ENCODE assay signal across 1 cellular context in the genomic region with DNA sequence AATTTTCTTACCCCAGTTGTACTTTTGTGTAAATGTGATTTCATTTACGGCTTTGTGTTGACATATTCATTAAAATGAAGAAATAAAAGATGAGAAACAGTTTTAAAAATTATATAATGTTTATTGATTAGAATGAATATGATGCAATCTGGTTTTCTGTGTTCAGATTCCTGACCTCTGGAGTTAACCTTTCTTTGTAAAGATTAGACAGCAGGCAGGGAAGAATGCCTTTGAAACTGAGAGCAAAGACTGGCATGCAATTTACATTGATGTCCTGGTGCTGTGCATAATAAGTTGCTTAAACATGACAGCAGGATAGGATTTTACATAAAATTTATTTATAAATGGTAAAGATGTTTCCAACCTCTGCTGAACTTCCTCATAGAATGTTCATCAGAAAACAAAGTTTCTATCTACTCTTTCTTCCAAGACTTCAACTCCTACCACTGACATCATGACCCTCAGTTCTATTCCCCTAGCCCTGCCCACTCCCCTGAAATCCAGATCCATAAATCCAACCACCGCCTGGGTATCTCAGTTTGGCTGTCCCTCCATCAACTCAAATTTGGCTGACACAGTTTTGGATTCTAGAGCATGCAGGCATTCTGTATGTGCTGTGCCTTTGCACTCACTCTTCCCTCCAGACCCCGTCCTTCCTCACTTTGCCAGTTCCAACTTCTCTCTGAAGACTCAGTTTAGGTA.
TF ChIP-seq lines count a peak whose summit lies in the region.

No MANE protein-coding gene starts in this region.

TF ChIP-seq in HepG2, 621 proteins besides CTCF, POLR2A, EP300 and RAD21 (continued from another document and continues in another):
- TF ChIP-seq, protein P1, sequence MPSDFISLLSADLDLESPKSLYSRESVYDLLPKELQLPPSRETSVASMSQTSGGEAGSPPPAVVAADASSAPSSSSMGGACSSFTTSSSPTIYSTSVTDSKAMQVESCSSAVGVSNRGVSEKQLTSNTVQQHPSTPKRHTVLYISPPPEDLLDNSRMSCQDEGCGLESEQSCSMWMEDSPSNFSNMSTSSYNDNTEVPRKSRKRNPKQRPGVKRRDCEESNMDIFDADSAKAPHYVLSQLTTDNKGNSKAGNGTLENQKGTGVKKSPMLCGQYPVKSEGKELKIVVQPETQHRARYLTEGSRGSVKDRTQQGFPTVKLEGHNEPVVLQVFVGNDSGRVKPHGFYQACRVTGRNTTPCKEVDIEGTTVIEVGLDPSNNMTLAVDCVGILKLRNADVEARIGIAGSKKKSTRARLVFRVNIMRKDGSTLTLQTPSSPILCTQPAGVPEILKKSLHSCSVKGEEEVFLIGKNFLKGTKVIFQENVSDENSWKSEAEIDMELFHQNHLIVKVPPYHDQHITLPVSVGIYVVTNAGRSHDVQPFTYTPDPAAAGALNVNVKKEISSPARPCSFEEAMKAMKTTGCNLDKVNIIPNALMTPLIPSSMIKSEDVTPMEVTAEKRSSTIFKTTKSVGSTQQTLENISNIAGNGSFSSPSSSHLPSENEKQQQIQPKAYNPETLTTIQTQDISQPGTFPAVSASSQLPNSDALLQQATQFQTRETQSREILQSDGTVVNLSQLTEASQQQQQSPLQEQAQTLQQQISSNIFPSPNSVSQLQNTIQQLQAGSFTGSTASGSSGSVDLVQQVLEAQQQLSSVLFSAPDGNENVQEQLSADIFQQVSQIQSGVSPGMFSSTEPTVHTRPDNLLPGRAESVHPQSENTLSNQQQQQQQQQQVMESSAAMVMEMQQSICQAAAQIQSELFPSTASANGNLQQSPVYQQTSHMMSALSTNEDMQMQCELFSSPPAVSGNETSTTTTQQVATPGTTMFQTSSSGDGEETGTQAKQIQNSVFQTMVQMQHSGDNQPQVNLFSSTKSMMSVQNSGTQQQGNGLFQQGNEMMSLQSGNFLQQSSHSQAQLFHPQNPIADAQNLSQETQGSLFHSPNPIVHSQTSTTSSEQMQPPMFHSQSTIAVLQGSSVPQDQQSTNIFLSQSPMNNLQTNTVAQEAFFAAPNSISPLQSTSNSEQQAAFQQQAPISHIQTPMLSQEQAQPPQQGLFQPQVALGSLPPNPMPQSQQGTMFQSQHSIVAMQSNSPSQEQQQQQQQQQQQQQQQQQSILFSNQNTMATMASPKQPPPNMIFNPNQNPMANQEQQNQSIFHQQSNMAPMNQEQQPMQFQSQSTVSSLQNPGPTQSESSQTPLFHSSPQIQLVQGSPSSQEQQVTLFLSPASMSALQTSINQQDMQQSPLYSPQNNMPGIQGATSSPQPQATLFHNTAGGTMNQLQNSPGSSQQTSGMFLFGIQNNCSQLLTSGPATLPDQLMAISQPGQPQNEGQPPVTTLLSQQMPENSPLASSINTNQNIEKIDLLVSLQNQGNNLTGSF (CRISPR knock-in tag; IDR thresholded peaks at IDR 0.05) = no peak
- TF ChIP-seq ZNF570 (CRISPR knock-in tag; IDR thresholded peaks at IDR 0.05; ENCODE audit: borderline replicate concordance) (no peak), ZNF577 (CRISPR knock-in tag; IDR thresholded peaks at IDR 0.05; ENCODE audit: borderline replicate concordance, low read depth) (no peak), ZNF678 (CRISPR knock-in tag; IDR thresholded peaks at IDR 0.05) (no peak), RNF2 (conservative IDR thresholded peaks at IDR 0.05; ENCODE audit: low read depth) (no peak), ZNF878 (CRISPR knock-in tag; IDR thresholded peaks at IDR 0.05) (0 out of 2 replicates have a peak, but pooled peaks have one; percentile 41), SCMH1 (CRISPR knock-in tag; IDR thresholded peaks at IDR 0.05; ENCODE audit: borderline replicate concordance) (no peak), ZNF510 (CRISPR knock-in tag; IDR thresholded peaks at IDR 0.05; ENCODE audit: low read depth) (no peak), MYNN (CRISPR knock-in tag; IDR thresholded peaks at IDR 0.05; ENCODE audit: low read depth) (no peak), PPARG (CRISPR knock-in tag; conservative IDR thresholded peaks at IDR 0.05) (no peak), FOXA3 (CRISPR knock-in tag; IDR thresholded peaks at IDR 0.05) (peak; percentile 61), ARNTL (CRISPR knock-in tag; IDR thresholded peaks at IDR 0.05) (no peak), CENPT (CRISPR knock-in tag; IDR thresholded peaks at IDR 0.05; ENCODE audit: low read depth) (no peak), ZNF850 (CRISPR knock-in tag; conservative IDR thresholded peaks at IDR 0.05) (no peak), DNMT1 (CRISPR knock-in tag; IDR thresholded peaks at IDR 0.05) (no peak), SMARCC2 (IDR thresholded peaks at IDR 0.05) (no peak), MTF2 (CRISPR knock-in tag; IDR thresholded peaks at IDR 0.05; ENCODE audit: borderline replicate concordance) (no peak), LCORL (IDR thresholded peaks at IDR 0.05) (no peak), LCORL (CRISPR knock-in tag; IDR thresholded peaks at IDR 0.05) (no peak), SMYD3 (CRISPR knock-in tag; IDR thresholded peaks at IDR 0.05) (no peak), TRIM24 (CRISPR knock-in tag; IDR thresholded peaks at IDR 0.05) (no peak), ZNF24 (IDR thresholded peaks at IDR 0.05) (peak; percentile 40; the same call in 1 of the 2 replicates), ZNF556 (CRISPR knock-in tag; IDR thresholded peaks at IDR 0.05; ENCODE audit: borderline replicate concordance) (no peak), NPAS2 (CRISPR knock-in tag; IDR thresholded peaks at IDR 0.05; ENCODE audit: borderline replicate concordance) (no peak), RARG (CRISPR knock-in tag; IDR thresholded peaks at IDR 0.05; ENCODE audit: low read depth) (no peak), TAF1 (CRISPR knock-in tag; IDR thresholded peaks at IDR 0.05) (0 out of 2 replicates have a peak, but pooled peaks have one; percentile 7)
- TF ChIP-seq, protein P2, sequence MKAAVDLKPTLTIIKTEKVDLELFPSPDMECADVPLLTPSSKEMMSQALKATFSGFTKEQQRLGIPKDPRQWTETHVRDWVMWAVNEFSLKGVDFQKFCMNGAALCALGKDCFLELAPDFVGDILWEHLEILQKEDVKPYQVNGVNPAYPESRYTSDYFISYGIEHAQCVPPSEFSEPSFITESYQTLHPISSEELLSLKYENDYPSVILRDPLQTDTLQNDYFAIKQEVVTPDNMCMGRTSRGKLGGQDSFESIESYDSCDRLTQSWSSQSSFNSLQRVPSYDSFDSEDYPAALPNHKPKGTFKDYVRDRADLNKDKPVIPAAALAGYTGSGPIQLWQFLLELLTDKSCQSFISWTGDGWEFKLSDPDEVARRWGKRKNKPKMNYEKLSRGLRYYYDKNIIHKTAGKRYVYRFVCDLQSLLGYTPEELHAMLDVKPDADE (CRISPR knock-in tag; IDR thresholded peaks at IDR 0.05) = no peak
- TF ChIP-seq, protein P3, sequence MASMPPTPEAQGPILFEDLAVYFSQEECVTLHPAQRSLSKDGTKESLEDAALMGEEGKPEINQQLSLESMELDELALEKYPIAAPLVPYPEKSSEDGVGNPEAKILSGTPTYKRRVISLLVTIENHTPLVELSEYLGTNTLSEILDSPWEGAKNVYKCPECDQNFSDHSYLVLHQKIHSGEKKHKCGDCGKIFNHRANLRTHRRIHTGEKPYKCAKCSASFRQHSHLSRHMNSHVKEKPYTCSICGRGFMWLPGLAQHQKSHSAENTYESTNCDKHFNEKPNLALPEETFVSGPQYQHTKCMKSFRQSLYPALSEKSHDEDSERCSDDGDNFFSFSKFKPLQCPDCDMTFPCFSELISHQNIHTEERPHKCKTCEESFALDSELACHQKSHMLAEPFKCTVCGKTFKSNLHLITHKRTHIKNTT (CRISPR knock-in tag; IDR thresholded peaks at IDR 0.05) = no peak
- TF ChIP-seq, protein P4, sequence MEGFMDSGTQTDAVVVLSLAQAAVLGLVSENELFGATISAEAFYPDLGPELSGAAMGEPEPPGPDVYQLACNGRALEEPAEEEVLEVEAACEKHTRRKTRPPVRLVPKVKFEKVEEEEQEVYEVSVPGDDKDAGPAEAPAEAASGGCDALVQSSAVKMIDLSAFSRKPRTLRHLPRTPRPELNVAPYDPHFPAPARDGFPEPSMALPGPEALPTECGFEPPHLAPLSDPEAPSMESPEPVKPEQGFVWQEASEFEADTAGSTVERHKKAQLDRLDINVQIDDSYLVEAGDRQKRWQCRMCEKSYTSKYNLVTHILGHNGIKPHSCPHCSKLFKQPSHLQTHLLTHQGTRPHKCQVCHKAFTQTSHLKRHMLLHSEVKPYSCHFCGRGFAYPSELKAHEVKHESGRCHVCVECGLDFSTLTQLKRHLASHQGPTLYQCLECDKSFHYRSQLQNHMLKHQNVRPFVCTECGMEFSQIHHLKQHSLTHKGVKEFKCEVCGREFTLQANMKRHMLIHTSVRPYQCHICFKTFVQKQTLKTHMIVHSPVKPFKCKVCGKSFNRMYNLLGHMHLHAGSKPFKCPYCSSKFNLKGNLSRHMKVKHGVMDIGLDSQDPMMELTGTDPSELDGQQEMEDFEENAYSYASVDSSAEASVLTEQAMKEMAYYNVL (CRISPR knock-in tag; IDR thresholded peaks at IDR 0.05; ENCODE audit: borderline replicate concordance) = 0 out of 2 replicates have a peak, but pooled peaks have one; percentile 18
- TF ChIP-seq, protein P5, sequence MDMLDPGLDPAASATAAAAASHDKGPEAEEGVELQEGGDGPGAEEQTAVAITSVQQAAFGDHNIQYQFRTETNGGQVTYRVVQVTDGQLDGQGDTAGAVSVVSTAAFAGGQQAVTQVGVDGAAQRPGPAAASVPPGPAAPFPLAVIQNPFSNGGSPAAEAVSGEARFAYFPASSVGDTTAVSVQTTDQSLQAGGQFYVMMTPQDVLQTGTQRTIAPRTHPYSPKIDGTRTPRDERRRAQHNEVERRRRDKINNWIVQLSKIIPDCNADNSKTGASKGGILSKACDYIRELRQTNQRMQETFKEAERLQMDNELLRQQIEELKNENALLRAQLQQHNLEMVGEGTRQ (IDR thresholded peaks at IDR 0.05; ENCODE audit: low read depth, low read length) = no peak
- TF ChIP-seq, protein P5 (CRISPR knock-in tag; IDR thresholded peaks at IDR 0.05; ENCODE audit: borderline replicate concordance) = no peak
- TF ChIP-seq, protein P6, sequence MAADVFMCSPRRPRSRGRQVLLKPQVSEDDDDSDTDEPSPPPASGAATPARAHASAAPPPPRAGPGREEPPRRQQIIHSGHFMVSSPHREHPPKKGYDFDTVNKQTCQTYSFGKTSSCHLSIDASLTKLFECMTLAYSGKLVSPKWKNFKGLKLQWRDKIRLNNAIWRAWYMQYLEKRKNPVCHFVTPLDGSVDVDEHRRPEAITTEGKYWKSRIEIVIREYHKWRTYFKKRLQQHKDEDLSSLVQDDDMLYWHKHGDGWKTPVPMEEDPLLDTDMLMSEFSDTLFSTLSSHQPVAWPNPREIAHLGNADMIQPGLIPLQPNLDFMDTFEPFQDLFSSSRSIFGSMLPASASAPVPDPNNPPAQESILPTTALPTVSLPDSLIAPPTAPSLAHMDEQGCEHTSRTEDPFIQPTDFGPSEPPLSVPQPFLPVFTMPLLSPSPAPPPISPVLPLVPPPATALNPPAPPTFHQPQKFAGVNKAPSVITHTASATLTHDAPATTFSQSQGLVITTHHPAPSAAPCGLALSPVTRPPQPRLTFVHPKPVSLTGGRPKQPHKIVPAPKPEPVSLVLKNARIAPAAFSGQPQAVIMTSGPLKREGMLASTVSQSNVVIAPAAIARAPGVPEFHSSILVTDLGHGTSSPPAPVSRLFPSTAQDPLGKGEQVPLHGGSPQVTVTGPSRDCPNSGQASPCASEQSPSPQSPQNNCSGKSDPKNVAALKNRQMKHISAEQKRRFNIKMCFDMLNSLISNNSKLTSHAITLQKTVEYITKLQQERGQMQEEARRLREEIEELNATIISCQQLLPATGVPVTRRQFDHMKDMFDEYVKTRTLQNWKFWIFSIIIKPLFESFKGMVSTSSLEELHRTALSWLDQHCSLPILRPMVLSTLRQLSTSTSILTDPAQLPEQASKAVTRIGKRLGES (CRISPR knock-in tag; IDR thresholded peaks at IDR 0.05; ENCODE audit: borderline replicate concordance) = no peak
- TF ChIP-seq, protein P7, sequence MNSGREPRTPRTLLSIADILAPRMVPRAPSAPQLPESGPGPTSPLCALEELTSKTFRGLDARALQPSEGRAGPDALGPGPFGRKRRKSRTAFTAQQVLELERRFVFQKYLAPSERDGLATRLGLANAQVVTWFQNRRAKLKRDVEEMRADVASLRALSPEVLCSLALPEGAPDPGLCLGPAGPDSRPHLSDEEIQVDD (CRISPR knock-in tag; IDR thresholded peaks at IDR 0.05; ENCODE audit: borderline replicate concordance) = no peak
- TF ChIP-seq, protein P8, sequence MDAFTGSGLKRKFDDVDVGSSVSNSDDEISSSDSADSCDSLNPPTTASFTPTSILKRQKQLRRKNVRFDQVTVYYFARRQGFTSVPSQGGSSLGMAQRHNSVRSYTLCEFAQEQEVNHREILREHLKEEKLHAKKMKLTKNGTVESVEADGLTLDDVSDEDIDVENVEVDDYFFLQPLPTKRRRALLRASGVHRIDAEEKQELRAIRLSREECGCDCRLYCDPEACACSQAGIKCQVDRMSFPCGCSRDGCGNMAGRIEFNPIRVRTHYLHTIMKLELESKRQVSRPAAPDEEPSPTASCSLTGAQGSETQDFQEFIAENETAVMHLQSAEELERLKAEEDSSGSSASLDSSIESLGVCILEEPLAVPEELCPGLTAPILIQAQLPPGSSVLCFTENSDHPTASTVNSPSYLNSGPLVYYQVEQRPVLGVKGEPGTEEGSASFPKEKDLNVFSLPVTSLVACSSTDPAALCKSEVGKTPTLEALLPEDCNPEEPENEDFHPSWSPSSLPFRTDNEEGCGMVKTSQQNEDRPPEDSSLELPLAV (CRISPR knock-in tag; conservative IDR thresholded peaks at IDR 0.05; ENCODE audit: low read depth) = no peak
- TF ChIP-seq, protein P9, sequence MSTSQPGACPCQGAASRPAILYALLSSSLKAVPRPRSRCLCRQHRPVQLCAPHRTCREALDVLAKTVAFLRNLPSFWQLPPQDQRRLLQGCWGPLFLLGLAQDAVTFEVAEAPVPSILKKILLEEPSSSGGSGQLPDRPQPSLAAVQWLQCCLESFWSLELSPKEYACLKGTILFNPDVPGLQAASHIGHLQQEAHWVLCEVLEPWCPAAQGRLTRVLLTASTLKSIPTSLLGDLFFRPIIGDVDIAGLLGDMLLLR (CRISPR knock-in tag; IDR thresholded peaks at IDR 0.05) = no peak
- TF ChIP-seq, protein P10, sequence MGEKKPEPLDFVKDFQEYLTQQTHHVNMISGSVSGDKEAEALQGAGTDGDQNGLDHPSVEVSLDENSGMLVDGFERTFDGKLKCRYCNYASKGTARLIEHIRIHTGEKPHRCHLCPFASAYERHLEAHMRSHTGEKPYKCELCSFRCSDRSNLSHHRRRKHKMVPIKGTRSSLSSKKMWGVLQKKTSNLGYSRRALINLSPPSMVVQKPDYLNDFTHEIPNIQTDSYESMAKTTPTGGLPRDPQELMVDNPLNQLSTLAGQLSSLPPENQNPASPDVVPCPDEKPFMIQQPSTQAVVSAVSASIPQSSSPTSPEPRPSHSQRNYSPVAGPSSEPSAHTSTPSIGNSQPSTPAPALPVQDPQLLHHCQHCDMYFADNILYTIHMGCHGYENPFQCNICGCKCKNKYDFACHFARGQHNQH (CRISPR knock-in tag; IDR thresholded peaks at IDR 0.05) = no peak
